In the genomic region with DNA sequence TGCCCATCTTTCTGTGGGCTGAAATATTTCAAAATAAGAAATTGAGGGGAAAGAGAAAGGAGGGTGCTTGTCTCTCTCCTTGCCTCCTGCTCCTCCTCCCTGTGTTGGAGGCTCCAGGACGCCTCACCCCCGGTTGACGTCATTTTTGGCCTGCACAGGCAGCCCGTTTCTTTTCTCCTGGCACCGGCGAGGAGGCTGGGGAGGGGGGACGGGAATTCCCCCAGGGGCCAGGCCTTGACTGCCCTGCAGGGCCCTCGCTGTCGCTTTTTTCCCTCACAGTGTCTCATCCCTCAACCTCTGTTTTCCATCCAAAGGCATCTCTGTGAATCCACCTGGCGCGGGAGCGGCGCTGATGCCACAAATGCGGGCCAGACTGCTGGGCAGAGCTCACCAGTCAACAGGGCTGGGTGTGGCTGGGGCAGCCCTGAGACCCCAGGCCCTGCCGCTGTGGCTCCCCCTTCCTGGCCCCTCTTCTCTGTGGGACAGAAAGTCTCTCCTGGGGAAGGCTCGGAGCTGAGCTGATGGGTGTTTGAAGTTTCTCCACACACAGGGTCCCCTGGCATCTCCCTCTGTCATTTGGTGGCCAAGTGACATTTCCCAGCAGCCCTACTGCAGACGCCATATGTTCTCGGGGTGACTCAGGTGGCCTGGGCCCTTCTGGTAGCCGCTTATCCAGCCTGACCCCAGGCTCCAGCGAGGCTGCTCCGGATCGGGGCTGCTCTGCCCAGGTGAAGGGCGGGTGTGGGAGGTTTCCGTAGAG, we compare ENCODE assay signal across 13 cellular contexts. TPM values are rescaled to one million over a fixed set of nuclear protein-coding genes. Genes with fewer than 3 reads are reported as not detected.
DNase-seq lines count a peak whose midpoint lies in the region; TF ChIP-seq lines count a peak whose summit lies in the region.
"Had no signal": no experiment of that assay in that cellular context is flagged by ENCODE, and none has a peak within 500 bp of the region (broad histone marks: within the 10 kb centered on the region; RNA-seq: fewer than 3 reads in every experiment).

No MANE protein-coding gene starts in this region.

- H3K27me3 ChIP-seq in WERI-Rb-1 (ENCODE audit: insufficient read depth, low read depth, severe bottlenecking) = no peaks in the 10 kb centered on the region
- no peaks in the 10 kb centered on the region for H3K27me3 ChIP-seq in H7 (ENCODE audit: control insufficient read depth, insufficient read depth, low read length)
- H3K27me3 ChIP-seq: thyroid gland had no signal

- no peaks in the 10 kb centered on the region for H3K9me3 ChIP-seq in WERI-Rb-1 (ENCODE audit: severe bottlenecking)
- H3K9me3 ChIP-seq: thyroid gland had no signal

- DNase-seq in DMS 273 (lab: John Stamatoyannopoulos, UW; ENCODE audit: unreplicated experiment) (peak; percentile 67), DMS 273 treated with DMSO at 0.1 percent for 48 hours (lab: John Stamatoyannopoulos, UW) (no peak), WERI-Rb-1 (peak; percentile 76), globus pallidus (ENCODE audit: low spot score) (peak; percentile 61), superior temporal gyrus (ENCODE audit: extremely low spot score) (peak; percentile 17), NCI-H2081 (lab: John Stamatoyannopoulos, UW) (no peak), H7 (no peak)
- no peak for DNase-seq in activated naive CD4-positive, alpha-beta T cell (lab: John Stamatoyannopoulos, UW)
- DNase-seq: activated CD4-positive, alpha-beta T cell treated with anti-CD3 and anti-CD28 coated beads for 48 hours; NCI-H2227 treated with DMSO at 0.1 percent for 48 hours; thyroid gland had no signal

- TF ChIP-seq CTCF in WERI-Rb-1 (IDR thresholded peaks at IDR 0.05; ENCODE audit: low read depth, low read length) = no peak

- H3K27ac ChIP-seq in WERI-Rb-1 = peak overlapping the region; percentile 56
- H3K27ac ChIP-seq: 22Rv1, HL-60, thyroid gland had no signal

- H3K4me3 ChIP-seq in WERI-Rb-1 (ENCODE audit: low read depth, low read length) = no peak overlapping the region
- no peak overlapping the region for H3K4me3 ChIP-seq in H7 (ENCODE audit: insufficient read depth, low read depth, low read length)
- H3K4me3 ChIP-seq: thyroid gland had no signal

- H3K36me3 ChIP-seq in WERI-Rb-1 = peaks cover 12% of the 10 kb centered on the region
- H3K36me3 ChIP-seq in H7 (replicated peaks; ENCODE audit: control insufficient read depth, insufficient read depth, low read length) = no peaks in the 10 kb centered on the region
- H3K36me3 ChIP-seq: thyroid gland had no signal

RNA-seq across cellular contexts. Expression of a gene that starts 16.0 kb away (rescaled TPM):
- total RNA-seq in H7 (2014; rRNA removed; shearing (Covaris generic)) = 171 and 247 TPM in 2 replicates

RNA-seq across cellular contexts. Expression of a gene that starts 16.5 kb away (rescaled TPM):
- total RNA-seq in H7 (2014; rRNA removed; shearing (Covaris generic)) = 45.2 and 46.5 TPM in 2 replicates

RNA-seq across cellular contexts. Expression of a gene that starts 24.8 kb away (rescaled TPM):
- 155 and 175 TPM in 2 replicates for total RNA-seq in H7 (2014; rRNA removed; shearing (Covaris generic))

RNA-seq across cellular contexts. Expression of a gene that starts 29.2 kb away (rescaled TPM):
- 62.1 and 65.8 TPM in 2 replicates for total RNA-seq in H7 (2014; rRNA removed; shearing (Covaris generic))

RNA-seq across cellular contexts. Expression of a gene that starts 30.8 kb away (rescaled TPM):
- total RNA-seq in H7 (2014; rRNA removed; shearing (Covaris generic)) = 72.7 and 110 TPM in 2 replicates

Comparison
In these comparisons a context has a peak if more than half of its experiments do, and no peak if none do; other contexts are left out.
1. DNase-seq: peak in DMS 273 (single experiment), WERI-Rb-1 (single experiment), globus pallidus (single experiment) and superior temporal gyrus (single experiment); none in DMS 273 treated with DMSO at 0.1 percent for 48 hours (single experiment), NCI-H2081 (0 of 2), activated naive CD4-positive, alpha-beta T cell (0 of 4) and H7 (single experiment).